ENCODE assay signal across 21 cellular contexts in genomic region chr3:127851899-127852298, GRCh38. TPM values are rescaled to one million over a fixed set of nuclear protein-coding genes. Genes with fewer than 3 reads are reported as not detected.
A peak's percentile ranks its signal among the peaks of the same experiment; 100 is the strongest.
DNase-seq lines count a peak whose midpoint lies in the region; ATAC-seq lines count a peak whose summit lies in the region.
"Had no signal": no experiment of that assay in that cellular context is flagged by ENCODE, and none has a peak within 500 bp of the region (broad histone marks: within the 10 kb centered on the region; RNA-seq: fewer than 3 reads in every experiment).

No MANE protein-coding gene starts in this region.

- intact Hi-C loops in Right ventricle myocardium inferior (cut with DNase I), result loop anchor here (10.0 kb wide), 1 partner anchor 113 kb away; no protein-coding TSS in a partner anchor
- intact Hi-C loops in activated CD4-positive, alpha-beta memory T cell treated with anti-CD3 and anti-CD28 coated beads for 36 hours (cut with micrococcal nuclease), result no loop called here

- peak; percentile 10 to 35 for DNase-seq in SHP77 (lab: John Stamatoyannopoulos, UW)
- no peak for DNase-seq in SHP77 treated with DMSO at 0.1 percent for 48 hours (lab: John Stamatoyannopoulos, UW)
- peak; percentile 28 for DNase-seq in NCI-H446 treated with DMSO at 0.1 percent for 48 hours (lab: John Stamatoyannopoulos, UW)
- peak; percentile 87 for DNase-seq in cerebellum (ENCODE audit: low spot score)
- no peak for DNase-seq in anterior cingulate cortex (lab: John Stamatoyannopoulos, UW)
- no peak for DNase-seq in Right ventricle myocardium inferior (ENCODE audit: missing footprints)
- no peak for DNase-seq in activated CD4-positive, alpha-beta memory T cell treated with anti-CD3 and anti-CD28 coated beads for 36 hours
- DNase-seq: 8988T; activated CD8-positive, alpha-beta T cell treated with anti-CD3 and anti-CD28 coated beads, Interleukin-2, amount 10 ng/mL, durations not matched to agents 7 days and 5 days; activated naive CD8-positive, alpha-beta T cell treated with anti-CD3 and anti-CD28 coated beads, Interleukin-2, amount 10 ng/mL, durations not matched to agents 7 days and 5 days; activated T-cell treated with anti-CD3 and anti-CD28 coated beads, Interleukin-2, amount 50 U/mL, for 72 hours; effector CD4-positive, alpha-beta T cell; head of caudate nucleus; Karpas-422; kidney; NCI-H1092; stimulated activated naive CD4-positive, alpha-beta T cell; trophoblast cell had no signal

- CTCF ChIA-PET in activated CD4-positive, alpha-beta memory T cell treated with anti-CD3 and anti-CD28 coated beads for 36 hours (lab: Charles Lee), result no interaction called here

- H3K4me3 Mint-ChIP-seq in activated CD4-positive, alpha-beta memory T cell treated with anti-CD3 and anti-CD28 coated beads for 36 hours, result no peak overlapping the region
- H3K4me3 Mint-ChIP-seq: activated CD8-positive, alpha-beta T cell treated with anti-CD3 and anti-CD28 coated beads, Interleukin-2, amount 10 ng/mL, durations not matched to agents 7 days and 5 days; activated naive CD8-positive, alpha-beta T cell treated with anti-CD3 and anti-CD28 coated beads, Interleukin-2, amount 10 ng/mL, durations not matched to agents 7 days and 5 days; activated T-cell treated with anti-CD3 and anti-CD28 coated beads, Interleukin-2, amount 50 U/mL, for 72 hours; mesothelial cell of epicardium; neural crest cell had no signal

- H3K27ac Mint-ChIP-seq in activated CD4-positive, alpha-beta memory T cell treated with anti-CD3 and anti-CD28 coated beads for 36 hours, result no peak overlapping the region
- H3K27ac Mint-ChIP-seq: activated CD8-positive, alpha-beta T cell treated with anti-CD3 and anti-CD28 coated beads, Interleukin-2, amount 10 ng/mL, durations not matched to agents 7 days and 5 days; activated naive CD8-positive, alpha-beta T cell treated with anti-CD3 and anti-CD28 coated beads, Interleukin-2, amount 10 ng/mL, durations not matched to agents 7 days and 5 days; mesothelial cell of epicardium had no signal

- no peaks in the 10 kb centered on the region for H3K9me3 Mint-ChIP-seq in activated CD4-positive, alpha-beta memory T cell treated with anti-CD3 and anti-CD28 coated beads for 36 hours
- H3K9me3 Mint-ChIP-seq: activated naive CD8-positive, alpha-beta T cell treated with anti-CD3 and anti-CD28 coated beads, Interleukin-2, amount 10 ng/mL, durations not matched to agents 7 days and 5 days; activated T-cell treated with anti-CD3 and anti-CD28 coated beads, Interleukin-2, amount 50 U/mL, for 72 hours; mesothelial cell of epicardium; neural crest cell had no signal

- no peaks in the 10 kb centered on the region for H3K36me3 Mint-ChIP-seq in activated CD4-positive, alpha-beta memory T cell treated with anti-CD3 and anti-CD28 coated beads for 36 hours
- H3K36me3 Mint-ChIP-seq: activated naive CD8-positive, alpha-beta T cell treated with anti-CD3 and anti-CD28 coated beads, Interleukin-2, amount 10 ng/mL, durations not matched to agents 7 days and 5 days; mesothelial cell of epicardium had no signal

- POLR2A ChIA-PET in activated CD4-positive, alpha-beta memory T cell treated with anti-CD3 and anti-CD28 coated beads for 36 hours (lab: Charles Lee), result no interaction called here

- peaks cover 10% of the 10 kb centered on the region for H3K27me3 Mint-ChIP-seq in activated CD4-positive, alpha-beta memory T cell treated with anti-CD3 and anti-CD28 coated beads for 36 hours

- no peaks in the 10 kb centered on the region for H3K4me1 Mint-ChIP-seq in activated CD4-positive, alpha-beta memory T cell treated with anti-CD3 and anti-CD28 coated beads for 36 hours (ENCODE audit: low read depth)

- ATAC-seq in HG03097 (IDR thresholded peaks at IDR 0.05; ENCODE audit: low FRiP score, unreplicated experiment), result no peak
- ATAC-seq in Right ventricle myocardium inferior, result no peak
- ATAC-seq: activated CD8-positive, alpha-beta T cell treated with anti-CD3 and anti-CD28 coated beads, Interleukin-2, amount 10 ng/mL, durations not matched to agents 7 days and 5 days; activated T-cell treated with anti-CD3 and anti-CD28 coated beads, Interleukin-2, amount 50 U/mL, for 72 hours had no signal

RNA-seq across cellular contexts. Expression of gene MGLL, which starts 29.6 kb away (rescaled TPM):
- 11.6 TPM for total RNA-seq in cerebellum
- total RNA-seq in Right ventricle myocardium inferior, result 74.1 TPM
- total RNA-seq in activated CD4-positive, alpha-beta memory T cell treated with anti-CD3 and anti-CD28 coated beads for 36 hours, result under 1 TPM; 0.31 to 0.41 TPM

Comparison
In these comparisons a context has a peak if more than half of its experiments do, and no peak if none do; other contexts are left out.
1. DNase-seq: peak in SHP77 (2 of 2), NCI-H446 treated with DMSO at 0.1 percent for 48 hours (single experiment) and cerebellum (single experiment); none in SHP77 treated with DMSO at 0.1 percent for 48 hours (single experiment), anterior cingulate cortex (0 of 58), Right ventricle myocardium inferior (single experiment) and activated CD4-positive, alpha-beta memory T cell treated with anti-CD3 and anti-CD28 coated beads for 36 hours (single experiment).